8 cellular contexts compared by ENCODE assay signal in the genomic region with DNA sequence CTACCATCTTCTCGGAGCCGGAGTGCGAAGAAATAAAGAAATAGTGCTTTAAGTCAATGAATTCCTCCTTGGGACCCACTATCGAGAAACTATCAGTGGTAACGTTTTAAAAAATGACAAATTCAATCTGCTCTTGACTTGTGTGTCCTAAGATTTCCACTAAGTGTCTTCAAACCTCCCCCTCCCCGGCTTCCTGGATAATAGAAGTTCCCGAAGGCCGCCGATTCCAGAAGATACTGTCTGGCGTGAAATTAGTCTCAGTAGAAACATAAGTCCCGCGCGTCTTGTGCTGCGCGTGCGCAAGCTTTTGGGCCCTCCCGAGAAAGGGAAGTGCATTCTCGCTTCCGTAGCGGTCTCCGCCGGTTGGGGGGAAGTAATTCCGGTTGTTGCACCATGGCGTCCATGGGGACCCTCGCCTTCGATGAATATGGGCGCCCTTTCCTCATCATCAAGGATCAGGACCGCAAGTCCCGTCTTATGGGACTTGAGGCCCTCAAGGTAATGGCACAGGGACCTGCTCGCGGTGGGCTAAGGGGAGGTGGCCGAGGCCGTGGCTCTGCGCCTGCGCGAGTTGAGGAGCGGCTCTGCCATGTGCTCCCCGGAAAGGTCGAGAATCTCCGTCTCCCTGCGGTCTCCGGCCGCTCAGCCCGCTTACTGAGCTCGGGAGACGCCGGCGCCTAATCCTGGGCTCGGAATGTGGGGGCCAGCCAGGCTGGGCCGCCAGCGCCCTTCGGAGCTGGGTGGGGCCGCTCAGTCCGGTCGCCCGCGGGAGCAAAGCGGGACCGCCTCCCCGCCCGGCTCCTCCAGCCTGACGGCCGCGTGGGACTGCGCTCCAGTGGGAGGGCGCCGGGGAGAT. TPM values are rescaled to one million over a fixed set of nuclear protein-coding genes. Genes with fewer than 3 reads are reported as not detected.
DNase-seq lines count a peak whose midpoint lies in the region; ATAC-seq and TF ChIP-seq lines count a peak whose summit lies in the region.

A gene (plus strand): TSS at position 333 of the 856 bp plus-strand sequence. CDS start 61 bp downstream, at position 394.

- H3K27ac ChIP-seq in RWPE2 (ENCODE audit: poor library complexity, severe bottlenecking) = peak within 1 kb of the TSS; percentile 72

- peak within 1 kb of the TSS; percentile 98 for H3K4me3 Mint-ChIP-seq in natural killer cell treated with Interleukin-12 subunit alpha and Interleukin-12 subunit beta and Interleukin-15 and Interleukin-18, amount 100 ng/mL, for 72 hours

- H3K4me3 ChIP-seq in RWPE2 (ENCODE audit: severe bottlenecking) (peak within 1 kb of the TSS; percentile 81), fibroblast of pulmonary artery (replicated peaks; ENCODE audit: low read depth, low read length) (peak within 1 kb of the TSS; percentile 98)

- H3K36me3 ChIP-seq in RWPE2 (ENCODE audit: low read depth) = peaks cover 40% of the 10 kb centered on the region

- peak; percentile 64 for ATAC-seq in RWPE2 (ENCODE audit: low read depth)
- ATAC-seq in natural killer cell treated with Interleukin-12 subunit alpha and Interleukin-12 subunit beta and Interleukin-15 and Interleukin-18, amount 100 ng/mL, for 72 hours = peak; percentile 87 to 93
- peak; percentile 81 for ATAC-seq in stimulated activated naive CD8-positive, alpha-beta T cell treated with anti-CD3 and anti-CD28 coated beads, Interleukin-15, Interleukin-2, amounts not matched to agents 100 U/mL and 50 U/mL, for 24 hours

- DNase-seq in EH (ENCODE audit: low read depth) (peak; percentile 98), H4 (ENCODE audit: low spot score) (peak; percentile 99), LoVo (ENCODE audit: low spot score) (peak; percentile 100), RWPE2 (ENCODE audit: low spot score) (peak; percentile 94), fibroblast of pulmonary artery (ENCODE audit: low read depth) (peak; percentile 99)
- peak; percentile 84 for DNase-seq in activated T-helper 9 cell treated with anti-CD3 and anti-CD28 coated beads, Interleukin-2, amount 50 U/mL, for 16 hours (ENCODE audit: low read depth)
- peak; percentile 96 for DNase-seq in natural killer cell treated with Interleukin-12 subunit alpha and Interleukin-12 subunit beta and Interleukin-15 and Interleukin-18, amount 100 ng/mL, for 72 hours (ENCODE audit: low spot score)
- DNase-seq in stimulated activated naive CD8-positive, alpha-beta T cell treated with anti-CD3 and anti-CD28 coated beads, Interleukin-15, Interleukin-2, amounts not matched to agents 100 U/mL and 50 U/mL, for 24 hours = peak; percentile 87

- no peaks in the 10 kb centered on the region for H3K27me3 ChIP-seq in RWPE2 (ENCODE audit: insufficient read depth, poor library complexity, severe bottlenecking)

- peaks cover 41 to 50% of the 10 kb centered on the region in 2 donors for H3K4me1 Mint-ChIP-seq in natural killer cell treated with Interleukin-12 subunit alpha and Interleukin-12 subunit beta and Interleukin-15 and Interleukin-18, amount 100 ng/mL, for 72 hours (ENCODE audit: low read depth in 2 of 2)

- H3K27me3 Mint-ChIP-seq in natural killer cell treated with Interleukin-12 subunit alpha and Interleukin-12 subunit beta and Interleukin-15 and Interleukin-18, amount 100 ng/mL, for 72 hours = no peaks in the 10 kb centered on the region

- peaks cover 30% of the 10 kb centered on the region for H3K36me3 Mint-ChIP-seq in natural killer cell treated with Interleukin-12 subunit alpha and Interleukin-12 subunit beta and Interleukin-15 and Interleukin-18, amount 100 ng/mL, for 72 hours

- no peaks in the 10 kb centered on the region for H3K9me3 ChIP-seq in RWPE2 (ENCODE audit: severe bottlenecking)

- no peaks in the 10 kb centered on the region for H3K9me3 Mint-ChIP-seq in natural killer cell treated with Interleukin-12 subunit alpha and Interleukin-12 subunit beta and Interleukin-15 and Interleukin-18, amount 100 ng/mL, for 72 hours

- peaks cover 10% of the 10 kb centered on the region for H3K4me1 ChIP-seq in RWPE2 (ENCODE audit: insufficient read depth, poor library complexity, severe bottlenecking)

- TF ChIP-seq CTCF in RWPE2 (IDR thresholded peaks at IDR 0.05; ENCODE audit: poor library complexity, severe bottlenecking) (no peak), fibroblast of pulmonary artery (IDR thresholded peaks at IDR 0.05; ENCODE audit: low read length, missing control alignments) (no peak)

- H3K27ac Mint-ChIP-seq in natural killer cell treated with Interleukin-12 subunit alpha and Interleukin-12 subunit beta and Interleukin-15 and Interleukin-18, amount 100 ng/mL, for 72 hours = peak within 1 kb of the TSS; percentile 99 to 100

RNA-seq across cellular contexts. Expression of the gene that starts here (rescaled TPM):
- 1,083 and 1,127 TPM in 2 replicates for total RNA-seq in H4 (2014; rRNA removed; shearing (Covaris generic))
- total RNA-seq in natural killer cell treated with Interleukin-12 subunit alpha and Interleukin-12 subunit beta and Interleukin-15 and Interleukin-18, amount 100 ng/mL, for 72 hours = 100 to 1,000 TPM; 311 to 417 TPM

Comparison
In these comparisons a context has a peak if more than half of its experiments do, and no peak if none do; other contexts are left out.
1. Peak in every context shown above with its lines: DNase-seq, ATAC-seq, H3K4me3 ChIP-seq and H3K27ac ChIP-seq.